10 cellular contexts compared by ENCODE assay signal in genomic region chr17:41464682-41465081, GRCh38. TPM values are rescaled to one million over a fixed set of nuclear protein-coding genes. Genes with fewer than 3 reads are reported as not detected.
DNase-seq lines count a peak whose midpoint lies in the region; ATAC-seq and TF ChIP-seq lines count a peak whose summit lies in the region.
"Had no signal": no experiment of that assay in that cellular context is flagged by ENCODE, and none has a peak within 500 bp of the region (broad histone marks: within the 10 kb centered on the region; RNA-seq: fewer than 3 reads in every experiment).

No MANE protein-coding gene starts in this region.

- H3K4me2 ChIP-seq in PC-3 (ENCODE audit: low read length), result peak overlapping the region; percentile 47
- H3K4me2 ChIP-seq in fibroblast of lung (ENCODE audit: extremely low read depth, insufficient read depth, low read length), result no peak overlapping the region

- H3K4me3 ChIP-seq in PC-3 (ENCODE audit: low read length), result no peak overlapping the region
- no peak overlapping the region for H3K4me3 ChIP-seq in fibroblast of lung (replicated peaks in 1 of 4; ENCODE audit: control extremely low read depth in 1 of 4, insufficient read depth in 1 of 4, low read depth in 3 of 4, low read length in 4 of 4)

- peak overlapping the region; percentile 85 for H3K27ac ChIP-seq in PC-3 (ENCODE audit: low read length)
- H3K27ac ChIP-seq in fibroblast of lung (ENCODE audit: insufficient read depth, low read length), result no peak overlapping the region

- H4K20me1 ChIP-seq in PC-3 (ENCODE audit: low read length), result no peaks in the 10 kb centered on the region
- H4K20me1 ChIP-seq in fibroblast of lung (ENCODE audit: control insufficient read depth, extremely low read depth, insufficient read depth, low read length), result no peaks in the 10 kb centered on the region

- H3K36me3 ChIP-seq in PC-3 (ENCODE audit: low read depth, low read length) (no peaks in the 10 kb centered on the region), fibroblast of lung (ENCODE audit: control insufficient read depth, insufficient read depth, low read length) (no peaks in the 10 kb centered on the region)

- TF ChIP-seq CTCF in PC-3 (conservative IDR thresholded peaks at IDR 0.05; ENCODE audit: low read depth, low read length) (no peak), fibroblast of lung (conservative IDR thresholded peaks at IDR 0.05 in 1 of 2, IDR thresholded peaks at IDR 0.05 in 1 of 2; ENCODE audit: low read depth in 1 of 2, low read length in 2 of 2) (no peak)

- peaks cover 0 to 2% of the 10 kb centered on the region in 2 donors for H3K9me3 Mint-ChIP-seq in activated T-cell treated with anti-CD3 and anti-CD28 coated beads, Interleukin-2, amount 50 U/mL, for 72 hours
- H3K9me3 Mint-ChIP-seq: central memory CD8-positive, alpha-beta T cell had no signal

- no peaks in the 10 kb centered on the region for H3K36me3 Mint-ChIP-seq in activated T-cell treated with anti-CD3 and anti-CD28 coated beads, Interleukin-2, amount 50 U/mL, for 72 hours (ENCODE audit: insufficient read depth in 2 of 2)

- POLR2A ChIA-PET in PC-3 (lab: Charles Lee; ENCODE audit: unreplicated experiment), result no interaction called here

- DNase-seq in DMS 273 (lab: John Stamatoyannopoulos, UW; ENCODE audit: unreplicated experiment), result peak; percentile 67
- DNase-seq in PC-3, result peak; percentile 96
- DNase-seq in fibroblast of lung (ENCODE audit: low read depth in 2 of 2), result peak; percentile 66 to 96
- peak; percentile 83 for DNase-seq in posterior vena cava (ENCODE audit: low spot score)
- no peak for DNase-seq in activated T-cell treated with anti-CD3 and anti-CD28 coated beads, Interleukin-2, amount 50 U/mL, for 72 hours
- DNase-seq in activated CD4-positive, CD25-positive, alpha-beta regulatory T cell treated with anti-CD3 and anti-CD28 coated beads, Interleukin-2, amount 50 U/mL, for 72 hours, result no peak
- no peak for DNase-seq in left colon
- no peak for DNase-seq in SIG-M5 treated with dmso at 0.1 percent for 504 hours (lab: John Stamatoyannopoulos, UW; ENCODE audit: unreplicated experiment)
- DNase-seq: GF-D8 had no signal

- H3K79me2 ChIP-seq in PC-3 (ENCODE audit: low read length) (no peaks in the 10 kb centered on the region), fibroblast of lung (ENCODE audit: control insufficient read depth, insufficient read depth, low read length) (no peaks in the 10 kb centered on the region)

- peaks cover 6% of the 10 kb centered on the region for H3K27me3 Mint-ChIP-seq in activated T-cell treated with anti-CD3 and anti-CD28 coated beads, Interleukin-2, amount 50 U/mL, for 72 hours (ENCODE audit: low read depth)

- intact Hi-C loops in PC-3 (cut with micrococcal nuclease) (no loop called here), posterior vena cava (cut with DNase I) (no loop called here), left colon (cut with DNase I, micrococcal nuclease) (no loop called here)

- no peak overlapping the region for H3K27ac Mint-ChIP-seq in activated T-cell treated with anti-CD3 and anti-CD28 coated beads, Interleukin-2, amount 50 U/mL, for 72 hours

- H3K9me2 ChIP-seq in PC-3 (replicated peaks; ENCODE audit: low read length), result no peaks in the 10 kb centered on the region

- H3K4me3 Mint-ChIP-seq in activated T-cell treated with anti-CD3 and anti-CD28 coated beads, Interleukin-2, amount 50 U/mL, for 72 hours, result no peak overlapping the region
- H3K4me3 Mint-ChIP-seq: central memory CD8-positive, alpha-beta T cell had no signal

- H3K9me3 ChIP-seq in PC-3 (ENCODE audit: low read length), result no peaks in the 10 kb centered on the region
- H3K9me3 ChIP-seq in fibroblast of lung (ENCODE audit: control insufficient read depth, insufficient read depth, low read depth, low read length), result no peaks in the 10 kb centered on the region

- BruUV-seq in PC-3 (replicated peaks; lab: Mats Ljungman, UMichigan), result no TSS peak

- no peak overlapping the region for H2AFZ ChIP-seq in PC-3 (ENCODE audit: low read length)
- H2AFZ ChIP-seq in fibroblast of lung (ENCODE audit: low read length), result no peak overlapping the region

- no peaks in the 10 kb centered on the region for H3K4me1 Mint-ChIP-seq in activated T-cell treated with anti-CD3 and anti-CD28 coated beads, Interleukin-2, amount 50 U/mL, for 72 hours (ENCODE audit: low read depth)
- H3K4me1 Mint-ChIP-seq: central memory CD8-positive, alpha-beta T cell had no signal

- peaks cover 5% of the 10 kb centered on the region for H3F3A ChIP-seq in PC-3 (ENCODE audit: low read length, unreplicated experiment)

- H3K27me3 ChIP-seq in PC-3 (ENCODE audit: low read length), result no peaks in the 10 kb centered on the region
- H3K27me3 ChIP-seq in fibroblast of lung (ENCODE audit: control insufficient read depth, insufficient read depth, low read length), result peaks cover 6% of the 10 kb centered on the region

- peak; percentile 97 for ATAC-seq in PC-3
- no peak for ATAC-seq in activated T-cell treated with anti-CD3 and anti-CD28 coated beads, Interleukin-2, amount 50 U/mL, for 72 hours (replicated peaks in 1 of 2)
- no peak for ATAC-seq in left colon

- H3K4me1 ChIP-seq in PC-3 (ENCODE audit: insufficient read depth, low read length), result peaks cover 25% of the 10 kb centered on the region
- H3K4me1 ChIP-seq in fibroblast of lung (ENCODE audit: control insufficient read depth, extremely low read depth, insufficient read depth, low read length), result peaks cover 4% of the 10 kb centered on the region

- CTCF ChIA-PET in PC-3 (lab: Charles Lee), result no interaction called here

- H3K9ac ChIP-seq in PC-3 (ENCODE audit: low read length), result peak overlapping the region; percentile 20; the same call in 1 of the 2 replicates
- H3K9ac ChIP-seq in fibroblast of lung (ENCODE audit: insufficient read depth, low read length), result no peak overlapping the region

RNA-seq across cellular contexts. Expression of gene KRT32, which starts 2.5 kb away (rescaled TPM):
- total RNA-seq in PC-3 (2014; rRNA removed) (1.5 TPM in 2 replicates), fibroblast of lung (under 0.01 TPM in 2 replicates), posterior vena cava (under 1 TPM in 1 of 2 donors, not detected in 1; 0.23 TPM), left colon (not detected)
- 0.03 and 0.09 TPM in 2 replicates for polyA plus RNA-seq in fibroblast of lung
- 0.12 and 0.26 TPM in 2 replicates for polyA plus RNA-seq in fibroblast of lung (2012)
- 2.0 TPM in 1 of 2 replicates, not detected in the other for polyA minus RNA-seq in fibroblast of lung (ENCODE audit: low replicate concordance)
- not detected for total RNA-seq in activated T-cell treated with anti-CD3 and anti-CD28 coated beads, Interleukin-2, amount 50 U/mL, for 72 hours

RNA-seq across cellular contexts. Expression of gene KRT35, which starts 16.3 kb away (rescaled TPM):
- total RNA-seq in PC-3 (2014; rRNA removed) (not detected in 2 replicates), fibroblast of lung (not detected in 2 replicates), posterior vena cava (not detected), left colon (not detected)
- polyA plus RNA-seq in fibroblast of lung, result not detected in 2 replicates
- polyA plus RNA-seq in fibroblast of lung (2012), result not detected in 2 replicates
- polyA minus RNA-seq in fibroblast of lung (ENCODE audit: low replicate concordance), result not detected in 2 replicates
- not detected for total RNA-seq in activated T-cell treated with anti-CD3 and anti-CD28 coated beads, Interleukin-2, amount 50 U/mL, for 72 hours

RNA-seq across cellular contexts. Expression of gene KRT38, which starts 23.9 kb away (rescaled TPM):
- not detected in 2 replicates for total RNA-seq in PC-3 (2014; rRNA removed)
- total RNA-seq in fibroblast of lung, result under 0.01 TPM in 1 of 2 replicates, not detected in the other
- 0.02 and 0.07 TPM in 2 replicates for polyA plus RNA-seq in fibroblast of lung
- 0.07 and 0.12 TPM in 2 replicates for polyA plus RNA-seq in fibroblast of lung (2012)
- polyA minus RNA-seq in fibroblast of lung (ENCODE audit: low replicate concordance), result not detected in 2 replicates
- total RNA-seq in posterior vena cava, result not detected
- total RNA-seq in activated T-cell treated with anti-CD3 and anti-CD28 coated beads, Interleukin-2, amount 50 U/mL, for 72 hours, result not detected
- total RNA-seq in left colon, result not detected

RNA-seq across cellular contexts. Expression of gene KRT36, which starts 25.0 kb away (rescaled TPM):
- not detected in 2 replicates for total RNA-seq in PC-3 (2014; rRNA removed)
- not detected in 2 replicates for total RNA-seq in fibroblast of lung
- 0.03 TPM in 2 replicates for polyA plus RNA-seq in fibroblast of lung
- polyA plus RNA-seq in fibroblast of lung (2012), result not detected in 2 replicates
- polyA minus RNA-seq in fibroblast of lung (ENCODE audit: low replicate concordance), result not detected in 2 replicates
- total RNA-seq in posterior vena cava, result not detected
- total RNA-seq in activated T-cell treated with anti-CD3 and anti-CD28 coated beads, Interleukin-2, amount 50 U/mL, for 72 hours, result not detected
- under 1 TPM in 1 of 2 donors, not detected in 1; 0.27 TPM for total RNA-seq in left colon

RNA-seq across cellular contexts. Expression of gene KRT37, which starts 40.3 kb away (rescaled TPM):
- total RNA-seq in PC-3 (2014; rRNA removed), result 3.2 and 4.6 TPM in 2 replicates
- total RNA-seq in fibroblast of lung, result not detected in 2 replicates
- not detected in 2 replicates for polyA plus RNA-seq in fibroblast of lung
- polyA plus RNA-seq in fibroblast of lung (2012), result not detected in 2 replicates
- not detected in 2 replicates for polyA minus RNA-seq in fibroblast of lung (ENCODE audit: low replicate concordance)
- total RNA-seq in posterior vena cava, result not detected
- not detected for total RNA-seq in activated T-cell treated with anti-CD3 and anti-CD28 coated beads, Interleukin-2, amount 50 U/mL, for 72 hours
- not detected for total RNA-seq in left colon

Comparison
In these comparisons a context has a peak if more than half of its experiments do, and no peak if none do; other contexts are left out.
1. DNase-seq: peak in DMS 273 (single experiment), PC-3 (single experiment), fibroblast of lung (2 of 2) and posterior vena cava (single experiment); none in activated T-cell treated with anti-CD3 and anti-CD28 coated beads, Interleukin-2, amount 50 U/mL, for 72 hours (0 of 2), activated CD4-positive, CD25-positive, alpha-beta regulatory T cell treated with anti-CD3 and anti-CD28 coated beads, Interleukin-2, amount 50 U/mL, for 72 hours (single experiment), left colon (0 of 2) and SIG-M5 treated with dmso at 0.1 percent for 504 hours (single experiment).